ENCODE assay signal across 8 cellular contexts in genomic region chr3:33717866-33718594, GRCh38. TPM values are rescaled to one million over a fixed set of nuclear protein-coding genes. Genes with fewer than 3 reads are reported as not detected.
DNase-seq lines count a peak whose midpoint lies in the region; ATAC-seq and TF ChIP-seq lines count a peak whose summit lies in the region.

Gene CLASP2, minus strand, starts transcription at chr3:33718254. Its CDS starts 252 bp downstream, at chr3:33718002.

- peak; percentile 57 to 67 for TF ChIP-seq POLR2A in gastroesophageal sphincter (IDR thresholded peaks at IDR 0.05)

- H3F3A ChIP-seq in MM.1S (ENCODE audit: insufficient read depth, low read length): peaks cover 3% of the 10 kb centered on the region; the same call in 1 of the 2 replicates

- H3K4me3 ChIP-seq in MM.1S (ENCODE audit: low read length) (peak within 1 kb of the TSS; percentile 91), SJSA1 (peak within 1 kb of the TSS; percentile 84), gastroesophageal sphincter (peak within 1 kb of the TSS; percentile 78 to 85)

- no peaks in the 10 kb centered on the region for H3K9me2 ChIP-seq in MM.1S (replicated peaks; ENCODE audit: insufficient read depth, low read length)

- TF ChIP-seq CTCF in MM.1S (IDR thresholded peaks at IDR 0.05; ENCODE audit: low read length) (no peak), gastroesophageal sphincter (IDR thresholded peaks at IDR 0.05) (peak in 3 of 4 experiments; percentile 6 to 35 (median 15))

- H4K20me1 ChIP-seq in MM.1S (ENCODE audit: insufficient read depth, low read length): no peaks in the 10 kb centered on the region

- DNase-seq in GDM1 (lab: John Stamatoyannopoulos, UW): peak; percentile 83
- DNase-seq in HCEC 1CT: peak; percentile 86
- peak; percentile 87 for DNase-seq in MM.1S
- DNase-seq in SJSA1 (ENCODE audit: low read depth in 1 of 2, low spot score in 2 of 2): peak; percentile 82 to 88
- peak; percentile 49 to 76 (median 62) for DNase-seq in activated naive CD4-positive, alpha-beta T cell (lab: John Stamatoyannopoulos, UW)
- peak; percentile 37 for DNase-seq in non-pigmented ciliary epithelial cell (ENCODE audit: low read depth)
- peak; percentile 18 to 93 (median 70) for DNase-seq in substantia nigra (lab: John Stamatoyannopoulos, UW)

- H3K79me2 ChIP-seq in MM.1S (ENCODE audit: low read length): peaks cover 41% of the 10 kb centered on the region

- no peaks in the 10 kb centered on the region for H3K36me3 ChIP-seq in MM.1S (replicated peaks; ENCODE audit: insufficient read depth, low read length)
- peaks cover 4% of the 10 kb centered on the region; the same call in 1 of the 2 replicates for H3K36me3 ChIP-seq in SJSA1
- no peaks in the 10 kb centered on the region for H3K36me3 ChIP-seq in gastroesophageal sphincter

- peak within 1 kb of the TSS; percentile 90 for H2AFZ ChIP-seq in MM.1S (ENCODE audit: low read length)

- peaks cover 8% of the 10 kb centered on the region; the same call in 1 of the 2 replicates for H3K27me3 ChIP-seq in MM.1S (replicated peaks; ENCODE audit: insufficient read depth, low read length)
- H3K27me3 ChIP-seq in SJSA1 (replicated peaks): no peaks in the 10 kb centered on the region
- H3K27me3 ChIP-seq in gastroesophageal sphincter: no peaks in the 10 kb centered on the region

- peak; percentile 97 for ATAC-seq in gastroesophageal sphincter

- H3K27ac ChIP-seq in MM.1S (ENCODE audit: low read length): peak within 1 kb of the TSS; percentile 80
- peak within 1 kb of the TSS; percentile 76 for H3K27ac ChIP-seq in SJSA1
- H3K27ac ChIP-seq in gastroesophageal sphincter: peak within 1 kb of the TSS; percentile 94 to 98 (median 98)
- peak within 1 kb of the TSS; percentile 64 for H3K27ac ChIP-seq in substantia nigra (ENCODE audit: low read depth, low read length, poor library complexity, severe bottlenecking)

- WGBS in gastroesophageal sphincter (ENCODE audit: low coverage in 1 of 2), 2 donors: 0% methylated on average over 2 of the region's 68 CpGs; no CpG with 5 or more reads in 1 of the 2 donors

- H3K9ac ChIP-seq in MM.1S (ENCODE audit: low read length): peak within 1 kb of the TSS; percentile 80

- H3K9me3 ChIP-seq in MM.1S (replicated peaks; ENCODE audit: insufficient read depth, low read length) (no peaks in the 10 kb centered on the region), SJSA1 (replicated peaks) (no peaks in the 10 kb centered on the region), gastroesophageal sphincter (no peaks in the 10 kb centered on the region)

- H3K4me2 ChIP-seq in MM.1S (ENCODE audit: low read depth, low read length): peak within 1 kb of the TSS; percentile 91

- H3K4me1 ChIP-seq in MM.1S (ENCODE audit: low read length) (peaks cover 7% of the 10 kb centered on the region), SJSA1 (replicated peaks) (peaks cover 21% of the 10 kb centered on the region), gastroesophageal sphincter (peaks cover 0 to 15% (median 4%) of the 10 kb centered on the region in 3 donors)

- TF ChIP-seq EP300 in gastroesophageal sphincter (IDR thresholded peaks at IDR 0.05): peak; percentile 30

RNA-seq across cellular contexts. Expression of gene CLASP2, which starts in this region (rescaled TPM):
- 36.8 and 51.2 TPM in 2 replicates for total RNA-seq in SJSA1 (2014; rRNA removed; shearing (Covaris generic))
- total RNA-seq in gastroesophageal sphincter: 10 to 100 TPM; 45.3 to 90.7 (median 54.1) TPM

Comparison
In these comparisons a context has a peak if more than half of its experiments do, and no peak if none do; other contexts are left out.
1. Peak in every context shown above with its lines: DNase-seq, ATAC-seq, H3K4me3 ChIP-seq and H3K27ac ChIP-seq.
2. DNase-seq: peak in every context shown above with its lines; median percentile 87 in MM.1S; 86 in HCEC 1CT; 85 in SJSA1; 83 in GDM1; 70 in substantia nigra; 62 in activated naive CD4-positive, alpha-beta T cell; 37 in non-pigmented ciliary epithelial cell.